ENCODE assay signal across 11 cellular contexts in the genomic region with DNA sequence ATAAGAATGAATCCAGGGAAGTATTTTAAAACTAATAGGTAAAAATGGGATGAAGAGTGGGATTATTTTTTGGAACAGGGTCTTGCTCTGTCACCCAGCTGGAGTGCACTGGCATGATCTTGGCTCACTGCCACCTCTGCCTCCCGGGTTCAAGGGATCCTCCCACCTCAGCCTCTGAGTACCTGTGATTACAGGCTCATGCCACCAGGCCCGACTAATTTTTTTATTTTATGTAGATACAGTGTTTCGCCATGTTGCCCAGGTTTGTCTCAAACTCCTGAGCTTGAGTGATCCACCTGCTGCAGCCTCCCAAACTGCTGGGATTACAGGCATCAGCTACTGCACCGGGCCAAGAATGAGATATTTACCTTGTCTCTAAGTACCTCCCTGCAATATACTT. TPM values are rescaled to one million over a fixed set of nuclear protein-coding genes. Genes with fewer than 3 reads are reported as not detected.
DNase-seq lines count a peak whose midpoint lies in the region; ATAC-seq and TF ChIP-seq lines count a peak whose summit lies in the region.
"Had no signal": no experiment of that assay in that cellular context is flagged by ENCODE, and none has a peak within 500 bp of the region (broad histone marks: within the 10 kb centered on the region; RNA-seq: fewer than 3 reads in every experiment).

No MANE protein-coding gene starts in this region.

- no peaks in the 10 kb centered on the region for H3K27me3 ChIP-seq in upper lobe of left lung

- peak overlapping the region in 3 of 4 donors; percentile 3 to 54 (median 36) for H3K27ac ChIP-seq in upper lobe of left lung

- no peaks in the 10 kb centered on the region for H3K9me3 Mint-ChIP-seq in activated T-helper 17 cell treated with anti-CD3 and anti-CD28 coated beads, Interleukin-2, amount 50 U/mL, for 72 hours
- no peaks in the 10 kb centered on the region for H3K9me3 Mint-ChIP-seq in nephron

- H3K4me3 ChIP-seq in upper lobe of left lung: no peak overlapping the region

- no peaks in the 10 kb centered on the region for H3K27me3 Mint-ChIP-seq in activated T-helper 17 cell treated with anti-CD3 and anti-CD28 coated beads, Interleukin-2, amount 50 U/mL, for 72 hours
- H3K27me3 Mint-ChIP-seq in nephron (ENCODE audit: low read depth): no peaks in the 10 kb centered on the region
- H3K27me3 Mint-ChIP-seq: activated B cell treated with CpG ODN at 0.5 μM for 24 hours had no signal

- peak overlapping the region; percentile 88 for H3K27ac Mint-ChIP-seq in activated T-helper 17 cell treated with anti-CD3 and anti-CD28 coated beads, Interleukin-2, amount 50 U/mL, for 72 hours
- peak overlapping the region in 2 of 3 experiments; percentile 89 to 93 for H3K27ac Mint-ChIP-seq in nephron

- no peak for ATAC-seq in activated T-helper 17 cell treated with anti-CD3 and anti-CD28 coated beads, Interleukin-2, amount 50 U/mL, for 72 hours (replicated peaks)
- ATAC-seq in upper lobe of left lung (ENCODE audit: low FRiP score in 2 of 2): no peak

- H3K36me3 Mint-ChIP-seq in activated T-helper 17 cell treated with anti-CD3 and anti-CD28 coated beads, Interleukin-2, amount 50 U/mL, for 72 hours (ENCODE audit: low read depth): peaks cover 48% of the 10 kb centered on the region
- no peaks in the 10 kb centered on the region for H3K36me3 Mint-ChIP-seq in nephron (ENCODE audit: low read depth)

- H3K9me3 ChIP-seq in upper lobe of left lung: no peaks in the 10 kb centered on the region

- peak overlapping the region; percentile 61 for H3K4me3 Mint-ChIP-seq in activated T-helper 17 cell treated with anti-CD3 and anti-CD28 coated beads, Interleukin-2, amount 50 U/mL, for 72 hours
- no peak overlapping the region for H3K4me3 Mint-ChIP-seq in nephron

- no peak for TF ChIP-seq EP300 in upper lobe of left lung (IDR thresholded peaks at IDR 0.05)

- H3K36me3 ChIP-seq in upper lobe of left lung: no peaks in the 10 kb centered on the region

- H3K4me1 Mint-ChIP-seq in activated T-helper 17 cell treated with anti-CD3 and anti-CD28 coated beads, Interleukin-2, amount 50 U/mL, for 72 hours: peaks cover 64% of the 10 kb centered on the region
- H3K4me1 Mint-ChIP-seq in nephron: peaks cover 48% of the 10 kb centered on the region

- no peak for TF ChIP-seq POLR2A in upper lobe of left lung (IDR thresholded peaks at IDR 0.05)

- H3K4me1 ChIP-seq in upper lobe of left lung: peaks cover 37 to 49% (median 42%) of the 10 kb centered on the region in 4 donors

- no peak for TF ChIP-seq CTCF in nephron (IDR thresholded peaks at IDR 0.05; ENCODE audit: unreplicated experiment in 3 of 3)
- no peak for TF ChIP-seq CTCF in upper lobe of left lung (IDR thresholded peaks at IDR 0.05)

- DNase-seq in activated effector memory CD4-positive, alpha-beta T cell treated with anti-CD3 and anti-CD28 coated beads, Interleukin-2, amount 50 U/mL, for 16 hours: peak; percentile 38
- DNase-seq in activated effector memory CD4-positive, alpha-beta T cell treated with Interleukin-2 at 50 U/mL for 16 hours: no peak
- DNase-seq in upper lobe of left lung: peak in 1 of 2 donors; percentile 12
- DNase-seq in DMS114 treated with DMSO at 0.1 percent for 48 hours (lab: John Stamatoyannopoulos, UW; ENCODE audit: unreplicated experiment): no peak
- no peak for DNase-seq in HuH-7 (ENCODE audit: low spot score)
- DNase-seq in CD1c-positive myeloid dendritic cell (ENCODE audit: extremely low spot score): no peak
- DNase-seq: activated B cell treated with CpG ODN at 0.5 μM for 24 hours, DMS79, NCI-H2081 treated with DMSO at 0.1 percent for 48 hours had no signal

- 63 to 70% methylated on average over 4 of the region's 4 CpGs for WGBS in upper lobe of left lung, 2 donors

RNA-seq across cellular contexts. Expression of gene NSMCE1, which starts 22.1 kb away (rescaled TPM):
- total RNA-seq in activated T-helper 17 cell treated with anti-CD3 and anti-CD28 coated beads, Interleukin-2, amount 50 U/mL, for 72 hours: 10 to 100 TPM; 59.6 to 99.8 TPM
- total RNA-seq in upper lobe of left lung: 10 to 100 TPM; 14.7 to 50.6 (median 31.0) TPM

RNA-seq across cellular contexts. Expression of gene KDM8, which starts 43.1 kb away (rescaled TPM):
- 1 to 10 TPM; 7.7 to 9.1 TPM for total RNA-seq in activated T-helper 17 cell treated with anti-CD3 and anti-CD28 coated beads, Interleukin-2, amount 50 U/mL, for 72 hours
- 10 to 100 TPM in 1 of 6 donors, 1 to 10 TPM in 5; 5.1 to 50.3 (median 6.2) TPM for total RNA-seq in upper lobe of left lung
